ENCODE assay signal across 1 cellular context in the genomic region with DNA sequence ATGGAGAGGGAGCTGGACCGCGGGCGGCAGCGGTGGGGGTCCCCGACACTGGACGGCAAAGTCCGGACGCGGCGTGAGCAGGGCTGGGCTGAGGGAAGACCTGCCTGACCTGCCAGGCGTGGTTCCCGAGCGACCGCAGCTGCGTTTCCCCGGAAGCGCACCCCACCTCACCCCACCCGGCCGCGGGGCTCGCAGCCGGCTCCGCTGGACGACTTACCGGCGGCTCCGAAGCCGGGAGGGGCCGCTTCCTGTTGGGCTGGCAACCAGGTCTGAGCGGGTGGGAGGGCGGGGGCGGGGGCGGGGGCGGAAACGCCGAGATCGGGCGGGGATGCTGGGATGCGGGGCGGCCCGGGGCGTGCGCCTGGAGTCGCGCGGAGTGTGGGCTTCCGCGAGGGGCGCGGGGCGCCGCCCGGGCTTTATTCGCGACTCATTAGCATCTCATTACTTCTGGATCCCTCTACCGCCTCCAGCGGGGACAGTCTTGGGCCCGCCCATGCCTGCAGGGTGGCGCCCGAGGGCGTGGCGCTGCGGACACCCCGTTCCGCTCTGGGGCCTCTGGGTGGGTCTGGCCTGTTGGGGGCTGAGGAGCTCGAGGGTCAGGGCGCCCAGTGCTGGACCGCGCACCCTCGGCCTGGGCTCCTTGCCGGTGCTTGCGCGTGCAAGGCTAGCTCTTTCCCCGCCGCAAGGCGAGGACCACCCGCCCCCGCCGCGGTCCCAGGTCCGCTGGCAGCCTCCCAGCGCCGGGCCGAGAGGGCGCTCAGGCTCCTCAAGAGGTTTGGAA.
TF ChIP-seq lines count a peak whose summit lies in the region.

A gene with protein sequence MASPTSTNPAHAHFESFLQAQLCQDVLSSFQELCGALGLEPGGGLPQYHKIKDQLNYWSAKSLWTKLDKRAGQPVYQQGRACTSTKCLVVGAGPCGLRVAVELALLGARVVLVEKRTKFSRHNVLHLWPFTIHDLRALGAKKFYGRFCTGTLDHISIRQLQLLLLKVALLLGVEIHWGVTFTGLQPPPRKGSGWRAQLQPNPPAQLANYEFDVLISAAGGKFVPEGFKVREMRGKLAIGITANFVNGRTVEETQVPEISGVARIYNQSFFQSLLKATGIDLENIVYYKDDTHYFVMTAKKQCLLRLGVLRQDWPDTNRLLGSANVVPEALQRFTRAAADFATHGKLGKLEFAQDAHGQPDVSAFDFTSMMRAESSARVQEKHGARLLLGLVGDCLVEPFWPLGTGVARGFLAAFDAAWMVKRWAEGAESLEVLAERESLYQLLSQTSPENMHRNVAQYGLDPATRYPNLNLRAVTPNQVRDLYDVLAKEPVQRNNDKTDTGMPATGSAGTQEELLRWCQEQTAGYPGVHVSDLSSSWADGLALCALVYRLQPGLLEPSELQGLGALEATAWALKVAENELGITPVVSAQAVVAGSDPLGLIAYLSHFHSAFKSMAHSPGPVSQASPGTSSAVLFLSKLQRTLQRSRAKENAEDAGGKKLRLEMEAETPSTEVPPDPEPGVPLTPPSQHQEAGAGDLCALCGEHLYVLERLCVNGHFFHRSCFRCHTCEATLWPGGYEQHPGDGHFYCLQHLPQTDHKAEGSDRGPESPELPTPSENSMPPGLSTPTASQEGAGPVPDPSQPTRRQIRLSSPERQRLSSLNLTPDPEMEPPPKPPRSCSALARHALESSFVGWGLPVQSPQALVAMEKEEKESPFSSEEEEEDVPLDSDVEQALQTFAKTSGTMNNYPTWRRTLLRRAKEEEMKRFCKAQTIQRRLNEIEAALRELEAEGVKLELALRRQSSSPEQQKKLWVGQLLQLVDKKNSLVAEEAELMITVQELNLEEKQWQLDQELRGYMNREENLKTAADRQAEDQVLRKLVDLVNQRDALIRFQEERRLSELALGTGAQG (minus strand): TSS at position 271 of the 781 bp plus-strand sequence. CDS start 1,576 bp downstream, outside the sequence.

TF ChIP-seq in HepG2, 621 proteins besides CTCF, POLR2A, EP300 and RAD21 (continued from another document and continues in another):
- TF ChIP-seq, protein P1, sequence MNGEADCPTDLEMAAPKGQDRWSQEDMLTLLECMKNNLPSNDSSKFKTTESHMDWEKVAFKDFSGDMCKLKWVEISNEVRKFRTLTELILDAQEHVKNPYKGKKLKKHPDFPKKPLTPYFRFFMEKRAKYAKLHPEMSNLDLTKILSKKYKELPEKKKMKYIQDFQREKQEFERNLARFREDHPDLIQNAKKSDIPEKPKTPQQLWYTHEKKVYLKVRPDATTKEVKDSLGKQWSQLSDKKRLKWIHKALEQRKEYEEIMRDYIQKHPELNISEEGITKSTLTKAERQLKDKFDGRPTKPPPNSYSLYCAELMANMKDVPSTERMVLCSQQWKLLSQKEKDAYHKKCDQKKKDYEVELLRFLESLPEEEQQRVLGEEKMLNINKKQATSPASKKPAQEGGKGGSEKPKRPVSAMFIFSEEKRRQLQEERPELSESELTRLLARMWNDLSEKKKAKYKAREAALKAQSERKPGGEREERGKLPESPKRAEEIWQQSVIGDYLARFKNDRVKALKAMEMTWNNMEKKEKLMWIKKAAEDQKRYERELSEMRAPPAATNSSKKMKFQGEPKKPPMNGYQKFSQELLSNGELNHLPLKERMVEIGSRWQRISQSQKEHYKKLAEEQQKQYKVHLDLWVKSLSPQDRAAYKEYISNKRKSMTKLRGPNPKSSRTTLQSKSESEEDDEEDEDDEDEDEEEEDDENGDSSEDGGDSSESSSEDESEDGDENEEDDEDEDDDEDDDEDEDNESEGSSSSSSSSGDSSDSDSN (CRISPR knock-in tag; IDR thresholded peaks at IDR 0.05) = no peak
- peak; percentile 37; the same call in 1 of the 2 replicates for TF ChIP-seq GABPA (IDR thresholded peaks at IDR 0.05; ENCODE audit: low read depth, low read length)
- TF ChIP-seq GABPA (CRISPR knock-in tag; IDR thresholded peaks at IDR 0.05; ENCODE audit: low read depth) = peak; percentile 68
- no peak for TF ChIP-seq ZNF570 (CRISPR knock-in tag; IDR thresholded peaks at IDR 0.05; ENCODE audit: borderline replicate concordance)
- no peak for TF ChIP-seq ARNT2 (CRISPR knock-in tag; IDR thresholded peaks at IDR 0.05; ENCODE audit: low read depth)
- TF ChIP-seq ZNF737 (CRISPR knock-in tag; IDR thresholded peaks at IDR 0.05; ENCODE audit: borderline replicate concordance) = no peak
- TF ChIP-seq ZNF430 (CRISPR knock-in tag; IDR thresholded peaks at IDR 0.05) = no peak
- no peak for TF ChIP-seq CBX2 (IDR thresholded peaks at IDR 0.05; ENCODE audit: low read depth, low read length)
- TF ChIP-seq CBX2 (CRISPR knock-in tag; IDR thresholded peaks at IDR 0.05; ENCODE audit: low read depth) = no peak
- no peak for TF ChIP-seq ZBTB1 (CRISPR knock-in tag; IDR thresholded peaks at IDR 0.05; ENCODE audit: borderline replicate concordance)
- TF ChIP-seq, protein P2, sequence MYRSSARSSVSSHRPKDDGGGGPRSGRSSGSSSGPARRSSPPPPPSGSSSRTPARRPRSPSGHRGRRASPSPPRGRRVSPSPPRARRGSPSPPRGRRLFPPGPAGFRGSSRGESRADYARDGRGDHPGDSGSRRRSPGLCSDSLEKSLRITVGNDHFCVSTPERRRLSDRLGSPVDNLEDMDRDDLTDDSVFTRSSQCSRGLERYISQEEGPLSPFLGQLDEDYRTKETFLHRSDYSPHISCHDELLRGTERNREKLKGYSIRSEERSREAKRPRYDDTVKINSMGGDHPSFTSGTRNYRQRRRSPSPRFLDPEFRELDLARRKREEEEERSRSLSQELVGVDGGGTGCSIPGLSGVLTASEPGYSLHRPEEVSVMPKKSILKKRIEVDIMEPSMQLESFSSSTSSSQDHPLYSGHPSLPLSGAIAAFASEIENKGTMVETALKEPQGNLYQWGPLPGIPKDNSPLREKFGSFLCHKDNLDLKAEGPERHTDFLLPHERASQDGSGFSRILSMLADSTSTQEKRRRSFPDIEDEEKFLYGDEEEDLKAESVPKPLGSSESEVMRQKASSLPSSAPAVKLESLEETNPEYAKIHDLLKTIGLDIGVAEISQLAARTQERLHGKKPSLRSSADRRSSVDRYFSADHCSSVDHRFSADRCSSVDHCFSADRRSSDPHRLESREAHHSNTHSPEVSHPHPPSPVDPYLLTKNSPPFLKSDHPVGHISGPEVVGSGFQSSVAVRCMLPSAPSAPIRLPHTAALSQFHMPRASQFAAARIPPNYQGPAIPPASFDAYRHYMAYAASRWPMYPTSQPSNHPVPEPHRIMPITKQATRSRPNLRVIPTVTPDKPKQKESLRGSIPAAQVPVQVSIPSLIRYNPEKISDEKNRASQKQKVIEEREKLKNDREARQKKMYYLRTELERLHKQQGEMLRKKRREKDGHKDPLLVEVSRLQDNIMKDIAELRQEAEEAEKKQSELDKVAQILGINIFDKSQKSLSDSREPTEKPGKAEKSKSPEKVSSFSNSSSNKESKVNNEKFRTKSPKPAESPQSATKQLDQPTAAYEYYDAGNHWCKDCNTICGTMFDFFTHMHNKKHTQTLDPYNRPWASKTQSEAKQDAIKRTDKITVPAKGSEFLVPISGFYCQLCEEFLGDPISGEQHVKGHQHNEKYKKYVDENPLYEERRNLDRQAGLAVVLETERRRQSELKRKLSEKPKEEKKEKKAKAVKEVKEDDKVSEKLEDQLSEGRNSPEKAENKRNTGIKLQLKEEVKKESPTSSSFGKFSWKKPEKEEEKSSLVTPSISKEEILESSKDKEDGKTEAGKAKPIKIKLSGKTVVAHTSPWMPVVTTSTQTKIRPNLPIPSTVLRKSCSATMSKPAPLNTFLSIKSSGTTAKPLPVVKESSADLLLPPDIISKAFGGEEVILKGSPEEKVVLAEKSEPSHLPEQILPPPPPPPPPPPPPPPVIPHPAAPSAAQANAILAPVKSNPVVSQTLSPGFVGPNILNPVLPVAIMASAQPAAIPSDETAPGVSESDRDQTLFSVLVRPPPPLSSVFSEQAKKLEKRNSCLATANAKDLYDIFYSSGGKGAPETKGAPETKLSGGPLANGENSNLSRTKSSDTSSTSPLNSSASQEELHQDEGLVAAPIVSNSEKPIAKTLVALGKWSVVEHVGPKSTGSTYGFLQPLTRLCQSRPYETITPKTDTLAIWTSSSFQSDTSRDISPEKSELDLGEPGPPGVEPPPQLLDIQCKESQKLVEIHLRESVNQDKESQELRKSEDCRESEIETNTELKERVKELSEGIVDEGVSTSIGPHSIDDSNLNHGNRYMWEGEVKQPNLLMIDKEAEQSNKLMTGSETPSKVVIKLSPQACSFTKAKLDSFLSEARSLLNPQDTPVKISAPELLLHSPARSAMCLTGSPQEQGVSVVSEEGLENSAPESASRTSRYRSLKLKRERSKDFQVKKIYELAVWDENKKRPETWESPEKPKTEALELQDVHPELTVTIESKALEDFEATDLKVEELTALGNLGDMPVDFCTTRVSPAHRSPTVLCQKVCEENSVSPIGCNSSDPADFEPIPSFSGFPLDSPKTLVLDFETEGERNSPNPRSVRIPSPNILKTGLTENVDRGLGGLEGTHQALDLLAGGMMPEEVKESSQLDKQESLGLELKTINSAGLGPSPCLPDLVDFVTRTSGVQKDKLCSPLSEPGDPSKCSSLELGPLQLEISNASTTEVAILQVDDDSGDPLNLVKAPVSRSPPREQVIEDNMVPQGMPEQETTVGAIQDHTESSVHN (CRISPR knock-in tag; IDR thresholded peaks at IDR 0.05) = no peak
- TF ChIP-seq, protein P3, sequence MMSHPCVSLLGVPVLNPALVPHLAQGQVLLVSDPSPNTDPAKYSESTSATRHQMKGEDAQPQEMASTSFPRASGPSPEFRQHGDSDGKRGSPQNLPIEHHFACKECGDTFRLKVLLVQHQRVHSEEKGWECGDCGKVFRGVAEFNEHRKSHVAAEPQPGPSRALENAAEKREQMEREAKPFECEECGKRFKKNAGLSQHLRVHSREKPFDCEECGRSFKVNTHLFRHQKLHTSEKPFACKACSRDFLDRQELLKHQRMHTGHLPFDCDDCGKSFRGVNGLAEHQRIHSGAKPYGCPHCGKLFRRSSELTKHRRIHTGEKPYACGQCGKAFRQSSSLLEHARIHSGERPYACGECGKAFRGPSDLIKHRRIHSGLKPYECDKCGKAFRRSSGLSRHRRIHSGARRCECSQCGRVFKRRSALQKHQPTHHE (CRISPR knock-in tag; IDR thresholded peaks at IDR 0.05; ENCODE audit: borderline replicate concordance) = no peak
- TF ChIP-seq, protein P4, sequence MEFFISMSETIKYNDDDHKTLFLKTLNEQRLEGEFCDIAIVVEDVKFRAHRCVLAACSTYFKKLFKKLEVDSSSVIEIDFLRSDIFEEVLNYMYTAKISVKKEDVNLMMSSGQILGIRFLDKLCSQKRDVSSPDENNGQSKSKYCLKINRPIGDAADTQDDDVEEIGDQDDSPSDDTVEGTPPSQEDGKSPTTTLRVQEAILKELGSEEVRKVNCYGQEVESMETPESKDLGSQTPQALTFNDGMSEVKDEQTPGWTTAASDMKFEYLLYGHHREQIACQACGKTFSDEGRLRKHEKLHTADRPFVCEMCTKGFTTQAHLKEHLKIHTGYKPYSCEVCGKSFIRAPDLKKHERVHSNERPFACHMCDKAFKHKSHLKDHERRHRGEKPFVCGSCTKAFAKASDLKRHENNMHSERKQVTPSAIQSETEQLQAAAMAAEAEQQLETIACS (CRISPR knock-in tag; IDR thresholded peaks at IDR 0.05) = no peak
- no peak for TF ChIP-seq LCORL (IDR thresholded peaks at IDR 0.05)
- TF ChIP-seq LCORL (CRISPR knock-in tag; IDR thresholded peaks at IDR 0.05) = peak; percentile 52; the same call in 1 of the 2 replicates
- no peak for TF ChIP-seq NRL (CRISPR knock-in tag; IDR thresholded peaks at IDR 0.05; ENCODE audit: borderline replicate concordance)
- no peak for TF ChIP-seq MTF1 (CRISPR knock-in tag; IDR thresholded peaks at IDR 0.05)
- TF ChIP-seq, protein P5, sequence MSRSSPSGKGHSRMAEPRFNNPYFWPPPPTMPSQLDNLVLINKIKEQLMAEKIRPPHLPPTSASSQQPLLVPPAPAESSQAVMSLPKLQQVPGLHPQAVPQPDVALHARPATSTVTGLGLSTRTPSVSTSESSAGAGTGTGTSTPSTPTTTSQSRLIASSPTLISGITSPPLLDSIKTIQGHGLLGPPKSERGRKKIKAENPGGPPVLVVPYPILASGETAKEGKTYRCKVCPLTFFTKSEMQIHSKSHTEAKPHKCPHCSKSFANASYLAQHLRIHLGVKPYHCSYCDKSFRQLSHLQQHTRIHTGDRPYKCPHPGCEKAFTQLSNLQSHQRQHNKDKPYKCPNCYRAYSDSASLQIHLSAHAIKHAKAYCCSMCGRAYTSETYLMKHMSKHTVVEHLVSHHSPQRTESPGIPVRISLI (CRISPR knock-in tag; IDR thresholded peaks at IDR 0.05; ENCODE audit: borderline replicate concordance) = no peak
- no peak for TF ChIP-seq POLR2AphosphoS2 (IDR thresholded peaks at IDR 0.05; ENCODE audit: low read depth, low read length)
- no peak for TF ChIP-seq ZNF501 (CRISPR knock-in tag; IDR thresholded peaks at IDR 0.05)
- TF ChIP-seq ZNF629 (CRISPR knock-in tag; conservative IDR thresholded peaks at IDR 0.05) = no peak
- TF ChIP-seq, protein P6, sequence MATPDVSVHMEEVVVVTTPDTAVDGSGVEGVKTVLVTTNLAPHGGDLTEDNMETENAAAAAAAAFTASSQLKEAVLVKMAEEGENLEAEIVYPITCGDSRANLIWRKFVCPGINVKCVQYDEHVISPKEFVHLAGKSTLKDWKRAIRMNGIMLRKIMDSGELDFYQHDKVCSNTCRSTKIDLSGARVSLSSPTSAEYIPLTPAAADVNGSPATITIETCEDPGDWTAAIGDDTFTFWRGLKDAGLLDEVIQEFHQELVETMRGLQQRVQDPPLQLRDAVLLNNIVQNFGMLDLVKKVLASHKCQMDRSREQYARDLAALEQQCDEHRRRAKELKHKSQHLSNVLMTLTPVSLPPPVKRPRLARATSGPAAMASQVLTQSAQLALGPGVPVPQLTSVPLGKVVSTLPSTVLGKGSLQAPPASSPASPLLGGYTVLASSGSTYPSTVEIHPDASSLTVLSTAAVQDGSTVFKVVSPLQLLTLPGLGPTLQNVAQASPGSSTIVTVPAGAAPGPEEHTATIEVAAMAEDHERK (CRISPR knock-in tag; IDR thresholded peaks at IDR 0.05; ENCODE audit: low read depth) = no peak
- no peak for TF ChIP-seq PHF5A (CRISPR knock-in tag; IDR thresholded peaks at IDR 0.05; ENCODE audit: low read depth, unreplicated experiment)
- TF ChIP-seq NFE2L1 (CRISPR knock-in tag; IDR thresholded peaks at IDR 0.05; ENCODE audit: borderline replicate concordance) = no peak
- TF ChIP-seq ZNF17 (CRISPR knock-in tag; IDR thresholded peaks at IDR 0.05) = no peak
- TF ChIP-seq CCAR2 (optimal IDR thresholded peaks at IDR 0.05; ENCODE audit: low read depth, low read length) = no peak
- TF ChIP-seq, protein P7, sequence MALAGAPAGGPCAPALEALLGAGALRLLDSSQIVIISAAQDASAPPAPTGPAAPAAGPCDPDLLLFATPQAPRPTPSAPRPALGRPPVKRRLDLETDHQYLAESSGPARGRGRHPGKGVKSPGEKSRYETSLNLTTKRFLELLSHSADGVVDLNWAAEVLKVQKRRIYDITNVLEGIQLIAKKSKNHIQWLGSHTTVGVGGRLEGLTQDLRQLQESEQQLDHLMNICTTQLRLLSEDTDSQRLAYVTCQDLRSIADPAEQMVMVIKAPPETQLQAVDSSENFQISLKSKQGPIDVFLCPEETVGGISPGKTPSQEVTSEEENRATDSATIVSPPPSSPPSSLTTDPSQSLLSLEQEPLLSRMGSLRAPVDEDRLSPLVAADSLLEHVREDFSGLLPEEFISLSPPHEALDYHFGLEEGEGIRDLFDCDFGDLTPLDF (CRISPR knock-in tag; IDR thresholded peaks at IDR 0.05) = no peak
- TF ChIP-seq TEAD3 (CRISPR knock-in tag; optimal IDR thresholded peaks at IDR 0.05; ENCODE audit: borderline replicate concordance) = no peak
